8 cellular contexts compared by ENCODE assay signal in the genomic region with DNA sequence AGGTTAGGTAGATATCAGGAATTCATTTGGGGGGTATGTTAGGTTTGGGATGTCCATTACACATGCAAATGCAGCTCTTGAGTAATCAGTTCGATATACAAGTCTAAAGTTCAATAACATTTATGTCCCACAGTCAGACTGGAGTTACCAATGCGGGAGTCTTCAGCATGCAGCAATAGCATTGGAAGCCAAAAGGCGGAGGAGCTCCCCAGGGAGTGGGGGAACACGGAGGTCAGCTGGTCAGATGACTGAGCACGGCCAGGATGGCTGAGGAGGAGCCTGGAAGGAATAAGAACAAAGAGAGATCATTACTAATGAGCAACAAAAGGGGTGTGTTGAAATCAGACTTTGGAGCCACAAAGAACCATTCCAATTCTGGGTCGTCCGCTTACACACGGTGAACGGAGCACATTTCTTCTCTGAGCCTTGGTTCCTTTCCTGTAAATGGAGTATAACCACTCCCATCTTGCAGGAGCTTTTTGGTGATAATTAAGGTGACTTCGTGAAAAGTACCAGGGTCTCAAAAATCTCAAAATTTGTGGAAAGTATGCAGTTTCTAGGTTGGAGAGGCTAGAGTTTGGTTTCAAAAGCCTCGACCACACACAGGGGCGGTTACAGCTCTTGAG.
A peak's percentile ranks its signal among the peaks of the same experiment; 100 is the strongest.
DNase-seq lines count a peak whose midpoint lies in the region; ATAC-seq, FAIRE-seq and TF ChIP-seq lines count a peak whose summit lies in the region.

No MANE protein-coding gene starts in this region.

- no peaks in the 10 kb centered on the region for H3K27me3 Mint-ChIP-seq in effector memory CD8-positive, alpha-beta T cell

- peak overlapping the region; percentile 74 for H3K4me2 ChIP-seq in OCI-LY1 (ENCODE audit: low read length)

- H3F3A ChIP-seq in OCI-LY1 (ENCODE audit: insufficient read depth, low read length) = no peaks in the 10 kb centered on the region

- no peaks in the 10 kb centered on the region for H4K20me1 ChIP-seq in OCI-LY1 (ENCODE audit: insufficient read depth, low read length)

- H3K4me1 ChIP-seq in OCI-LY1 (ENCODE audit: insufficient read depth, low read length, severe bottlenecking) (peaks cover 18% of the 10 kb centered on the region), muscle layer of duodenum (ENCODE audit: control insufficient read depth in 1 of 2, insufficient read depth in 2 of 2, low read length in 2 of 2) (peaks cover 17 to 37% of the 10 kb centered on the region in 2 donors)

- H3K27ac ChIP-seq in OCI-LY1 (ENCODE audit: low read depth, low read length, poor library complexity, severe bottlenecking) (no peak overlapping the region), muscle layer of duodenum (ENCODE audit: low read length) (peak overlapping the region; percentile 83)

- H3K4me3 ChIP-seq in OCI-LY1 (ENCODE audit: low read depth, low read length, poor library complexity, severe bottlenecking) (peak overlapping the region; percentile 65), muscle layer of duodenum (ENCODE audit: low read depth in 1 of 2, low read length in 2 of 2) (peak overlapping the region; percentile 57 to 75)

- no peaks in the 10 kb centered on the region for H3K9me2 ChIP-seq in OCI-LY1 (ENCODE audit: low read depth, low read length)

- peak; percentile 1 for ATAC-seq in effector memory CD8-positive, alpha-beta T cell (replicated peaks)
- ATAC-seq in GM18517 (IDR thresholded peaks at IDR 0.05; ENCODE audit: unreplicated experiment) (no peak), HG03342 (IDR thresholded peaks at IDR 0.05; ENCODE audit: unreplicated experiment) (no peak), GM18868 (IDR thresholded peaks at IDR 0.05; ENCODE audit: unreplicated experiment) (no peak)

- H2AFZ ChIP-seq in OCI-LY1 (ENCODE audit: low read length) = peak overlapping the region; percentile 12

- peak overlapping the region; percentile 78 to 84 for H3K4me3 Mint-ChIP-seq in effector memory CD8-positive, alpha-beta T cell

- no peak for DNase-seq in GM19239 (ENCODE audit: insufficient read length, low spot score)
- DNase-seq in effector memory CD8-positive, alpha-beta T cell = no peak
- DNase-seq in NCI-H345 (lab: John Stamatoyannopoulos, UW) = no peak

- peak overlapping the region; percentile 59; the same call in 1 of the 2 replicates for H3K9ac ChIP-seq in OCI-LY1 (ENCODE audit: low read length)

- H3K4me1 Mint-ChIP-seq in effector memory CD8-positive, alpha-beta T cell (ENCODE audit: low read depth in 2 of 2) = peaks cover 28 to 38% of the 10 kb centered on the region in 2 donors

- H3K27ac Mint-ChIP-seq in effector memory CD8-positive, alpha-beta T cell = peak overlapping the region; percentile 82 to 95

- peaks cover 11% of the 10 kb centered on the region; the same call in 1 of the 2 replicates for H3K79me2 ChIP-seq in OCI-LY1 (ENCODE audit: insufficient read depth, low read length)

- H3K36me3 Mint-ChIP-seq in effector memory CD8-positive, alpha-beta T cell (ENCODE audit: insufficient read depth) = peaks cover 31% of the 10 kb centered on the region

- peak; percentile 79 for FAIRE-seq in GM19239 (lab: Jason Lieb, UNC)

- TF ChIP-seq CTCF in OCI-LY1 (IDR thresholded peaks at IDR 0.05; ENCODE audit: low read length) = no peak

- H3K36me3 ChIP-seq in OCI-LY1 (ENCODE audit: insufficient read depth, low read length) = peaks cover 35% of the 10 kb centered on the region
- H3K36me3 ChIP-seq in muscle layer of duodenum (ENCODE audit: control insufficient read depth in 1 of 2, insufficient read depth in 2 of 2, low read length in 2 of 2) = peaks cover 0 to 15% of the 10 kb centered on the region in 2 donors

- H3K9me3 ChIP-seq in OCI-LY1 (ENCODE audit: low read length) (peaks cover 23% of the 10 kb centered on the region), muscle layer of duodenum (ENCODE audit: control insufficient read depth in 1 of 2, low read length in 2 of 2) (no peaks in the 10 kb centered on the region)

- H3K9me3 Mint-ChIP-seq in effector memory CD8-positive, alpha-beta T cell = no peaks in the 10 kb centered on the region

- H3K27me3 ChIP-seq in OCI-LY1 (ENCODE audit: insufficient read depth, low read length) (no peaks in the 10 kb centered on the region), muscle layer of duodenum (ENCODE audit: low read depth, low read length) (no peaks in the 10 kb centered on the region)
